ENCODE assay signal across 28 cellular contexts in the genomic region with DNA sequence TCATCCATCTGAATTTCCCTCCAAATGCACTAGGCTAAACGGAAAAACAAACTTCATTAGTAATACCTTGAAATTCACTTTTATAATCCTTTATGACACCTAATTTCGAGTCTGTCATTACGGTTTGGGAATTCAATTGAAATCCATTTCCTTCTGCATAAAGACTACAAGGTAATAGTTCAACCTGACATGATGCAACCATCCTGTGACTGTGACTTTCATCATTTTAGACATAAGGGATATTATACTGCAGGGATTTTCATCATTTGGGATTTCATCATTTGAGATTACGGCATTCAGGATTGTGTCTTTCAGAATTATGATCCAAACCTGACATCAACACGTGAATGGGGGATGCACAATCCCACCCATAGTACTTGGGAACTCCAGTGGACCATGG.
"Had no signal": no experiment of that assay in that cellular context is flagged by ENCODE, and none has a peak within 500 bp of the region (broad histone marks: within the 10 kb centered on the region; RNA-seq: fewer than 3 reads in every experiment).

No MANE protein-coding gene starts in this region.

- H3K27ac Mint-ChIP-seq: activated CD4-positive, alpha-beta memory T cell treated with anti-CD3 and anti-CD28 coated beads for 36 hours; activated CD4-positive, alpha-beta T cell treated with anti-CD3 and anti-CD28 coated beads for 36 hours; activated CD4-positive, alpha-beta T cell treated with anti-CD3 and anti-CD28 coated beads, Interleukin-2, amount 10 ng/mL, durations not matched to agents 24 days and 14 days; activated CD8-positive, alpha-beta memory T cell treated with anti-CD3 and anti-CD28 coated beads, Interleukin-2, amount 10 ng/mL, durations not matched to agents 7 days and 5 days; activated CD8-positive, alpha-beta T cell treated with anti-CD3 and anti-CD28 coated beads, Interleukin-2, amount 10 ng/mL, durations not matched to agents 7 days and 5 days; activated naive CD4-positive, alpha-beta T cell treated with anti-CD3 and anti-CD28 coated beads, Interleukin-2, amount 10 ng/mL, durations not matched to agents 7 days and 5 days; activated naive CD4-positive, alpha-beta T cell treated with anti-CD3 and anti-CD28 coated beads, Interleukin-2, amount 50 U/mL, for 72 hours; activated naive CD8-positive, alpha-beta T cell treated with anti-CD3 and anti-CD28 coated beads, Interleukin-2, amount 10 ng/mL, durations not matched to agents 7 days and 5 days; activated T-helper 1 cell treated with anti-CD3 and anti-CD28 coated beads, Interleukin-12 subunit alpha, Interleukin-12 subunit beta, Interleukin-2, Interleukin-4 antibody, amounts not matched to agents 30 ng/mL and 10 ng/mL and 1 ng/mL, durations not matched to agents 14 hours and 24 hours and 36 hours; activated T-helper 2 cell treated with anti-CD3 and anti-CD28 coated beads, Interferon-gamma antibody, Interleukin-2, Interleukin-4, amounts not matched to agents 10 μg/mL and 5 μg/mL and 100 μg/mL, durations not matched to agents 14 hours and 24 hours and 36 hours had no signal

- H3K4me1 ChIP-seq: body of pancreas, colonic mucosa had no signal

- H3K27me3 ChIP-seq: body of pancreas, cardiac muscle cell, colonic mucosa had no signal

- H3K9me3 Mint-ChIP-seq: activated CD4-positive, alpha-beta memory T cell treated with anti-CD3 and anti-CD28 coated beads for 36 hours; activated naive CD4-positive, alpha-beta T cell treated with anti-CD3 and anti-CD28 coated beads, Interleukin-2, amount 10 ng/mL, durations not matched to agents 7 days and 5 days; activated naive CD8-positive, alpha-beta T cell treated with anti-CD3 and anti-CD28 coated beads, Interleukin-2, amount 10 ng/mL, durations not matched to agents 7 days and 5 days; activated T-helper 1 cell treated with anti-CD3 and anti-CD28 coated beads, Interleukin-12 subunit alpha, Interleukin-12 subunit beta, Interleukin-2, Interleukin-4 antibody, amounts not matched to agents 30 ng/mL and 10 ng/mL and 1 ng/mL, durations not matched to agents 14 hours and 24 hours and 36 hours; activated T-helper 2 cell treated with anti-CD3 and anti-CD28 coated beads, Interferon-gamma antibody, Interleukin-2, Interleukin-4, amounts not matched to agents 10 μg/mL and 5 μg/mL and 100 μg/mL, durations not matched to agents 14 hours and 24 hours and 36 hours had no signal

- H3K9me3 ChIP-seq: body of pancreas, colonic mucosa had no signal

- DNase-seq: activated CD4-positive, alpha-beta memory T cell treated with anti-CD3 and anti-CD28 coated beads for 36 hours; activated CD4-positive, alpha-beta T cell treated with anti-CD3 and anti-CD28 coated beads for 36 hours; activated CD4-positive, alpha-beta T cell treated with anti-CD3 and anti-CD28 coated beads, Interleukin-2, amount 10 ng/mL, durations not matched to agents 24 days and 14 days; activated CD4-positive, CD25-positive, alpha-beta regulatory T cell; activated CD4-positive, CD25-positive, alpha-beta regulatory T cell treated with anti-CD3 and anti-CD28 coated beads, Interleukin-2, amount 50 U/mL, for 72 hours; activated CD8-positive, alpha-beta memory T cell treated with anti-CD3 and anti-CD28 coated beads, Interleukin-2, amount 10 ng/mL, durations not matched to agents 7 days and 5 days; activated CD8-positive, alpha-beta memory T cell treated with anti-CD3 and anti-CD28 coated beads, Interleukin-2, amount 50 U/mL, for 4 hours; activated CD8-positive, alpha-beta T cell treated with anti-CD3 and anti-CD28 coated beads, Interleukin-2, amount 10 ng/mL, durations not matched to agents 7 days and 5 days; activated effector memory CD4-positive, alpha-beta T cell treated with anti-CD3 and anti-CD28 coated beads, Interleukin-2, amount 50 U/mL, for 16 hours; activated naive CD4-positive, alpha-beta T cell; activated naive CD4-positive, alpha-beta T cell treated with anti-CD3 and anti-CD28 coated beads, Interleukin-2, amount 10 ng/mL, durations not matched to agents 7 days and 5 days; activated naive CD8-positive, alpha-beta T cell treated with anti-CD3 and anti-CD28 coated beads, Interleukin-2, amount 10 ng/mL, durations not matched to agents 7 days and 5 days; activated T-cell treated with anti-CD3 and anti-CD28 coated beads, Interleukin-2, amount 50 U/mL, for 1 hour; activated T-cell treated with anti-CD3 and anti-CD28 coated beads, Interleukin-2, amount 50 U/mL, for 48 hours; amniotic stem cell; anterior cingulate cortex; body of pancreas; central memory CD4-positive, alpha-beta T cell; cerebellar nuclear complex; colonic mucosa; effector CD8-positive, alpha-beta T cell; foreskin fibroblast; head of caudate nucleus; T-helper 2 cell had no signal

- H3K36me3 Mint-ChIP-seq: activated CD4-positive, alpha-beta memory T cell treated with anti-CD3 and anti-CD28 coated beads for 36 hours; activated naive CD4-positive, alpha-beta T cell treated with anti-CD3 and anti-CD28 coated beads, Interleukin-2, amount 10 ng/mL, durations not matched to agents 7 days and 5 days had no signal

- H3K27ac ChIP-seq: body of pancreas, colonic mucosa had no signal

- ATAC-seq: activated CD4-positive, alpha-beta T cell treated with anti-CD3 and anti-CD28 coated beads for 36 hours; activated CD8-positive, alpha-beta memory T cell treated with anti-CD3 and anti-CD28 coated beads, Interleukin-2, amount 10 ng/mL, durations not matched to agents 7 days and 5 days; activated CD8-positive, alpha-beta T cell treated with anti-CD3 and anti-CD28 coated beads, Interleukin-2, amount 10 ng/mL, durations not matched to agents 7 days and 5 days; activated naive CD4-positive, alpha-beta T cell treated with anti-CD3 and anti-CD28 coated beads, Interleukin-2, amount 50 U/mL, for 72 hours; body of pancreas had no signal

- H3K4me3 Mint-ChIP-seq: activated CD4-positive, alpha-beta memory T cell treated with anti-CD3 and anti-CD28 coated beads for 36 hours; activated CD4-positive, alpha-beta T cell treated with anti-CD3 and anti-CD28 coated beads for 36 hours; activated CD4-positive, alpha-beta T cell treated with anti-CD3 and anti-CD28 coated beads, Interleukin-2, amount 10 ng/mL, durations not matched to agents 24 days and 14 days; activated CD8-positive, alpha-beta memory T cell treated with anti-CD3 and anti-CD28 coated beads, Interleukin-2, amount 10 ng/mL, durations not matched to agents 7 days and 5 days; activated CD8-positive, alpha-beta T cell treated with anti-CD3 and anti-CD28 coated beads, Interleukin-2, amount 10 ng/mL, durations not matched to agents 7 days and 5 days; activated naive CD4-positive, alpha-beta T cell treated with anti-CD3 and anti-CD28 coated beads, Interleukin-2, amount 10 ng/mL, durations not matched to agents 7 days and 5 days; activated naive CD8-positive, alpha-beta T cell treated with anti-CD3 and anti-CD28 coated beads, Interleukin-2, amount 10 ng/mL, durations not matched to agents 7 days and 5 days; activated T-helper 1 cell treated with anti-CD3 and anti-CD28 coated beads, Interleukin-12 subunit alpha, Interleukin-12 subunit beta, Interleukin-2, Interleukin-4 antibody, amounts not matched to agents 30 ng/mL and 10 ng/mL and 1 ng/mL, durations not matched to agents 14 hours and 24 hours and 36 hours had no signal

- H3K4me3 ChIP-seq: body of pancreas, cardiac muscle cell, colonic mucosa had no signal

- H3K36me3 ChIP-seq: cardiac muscle cell, colonic mucosa had no signal

- H3K27me3 Mint-ChIP-seq: activated CD4-positive, alpha-beta memory T cell treated with anti-CD3 and anti-CD28 coated beads for 36 hours; activated CD4-positive, alpha-beta T cell treated with anti-CD3 and anti-CD28 coated beads for 36 hours; activated CD4-positive, alpha-beta T cell treated with anti-CD3 and anti-CD28 coated beads, Interleukin-2, amount 10 ng/mL, durations not matched to agents 24 days and 14 days; activated CD8-positive, alpha-beta memory T cell treated with anti-CD3 and anti-CD28 coated beads, Interleukin-2, amount 10 ng/mL, durations not matched to agents 7 days and 5 days; activated naive CD4-positive, alpha-beta T cell treated with anti-CD3 and anti-CD28 coated beads, Interleukin-2, amount 10 ng/mL, durations not matched to agents 7 days and 5 days; activated naive CD8-positive, alpha-beta T cell treated with anti-CD3 and anti-CD28 coated beads, Interleukin-2, amount 10 ng/mL, durations not matched to agents 7 days and 5 days had no signal

- H3K4me1 Mint-ChIP-seq: activated CD4-positive, alpha-beta T cell treated with anti-CD3 and anti-CD28 coated beads for 36 hours; activated CD4-positive, alpha-beta T cell treated with anti-CD3 and anti-CD28 coated beads, Interleukin-2, amount 10 ng/mL, durations not matched to agents 24 days and 14 days; activated CD8-positive, alpha-beta memory T cell treated with anti-CD3 and anti-CD28 coated beads, Interleukin-2, amount 10 ng/mL, durations not matched to agents 7 days and 5 days; activated naive CD4-positive, alpha-beta T cell treated with anti-CD3 and anti-CD28 coated beads, Interleukin-2, amount 10 ng/mL, durations not matched to agents 7 days and 5 days had no signal
